8 cellular contexts compared by ENCODE assay signal in the genomic region with DNA sequence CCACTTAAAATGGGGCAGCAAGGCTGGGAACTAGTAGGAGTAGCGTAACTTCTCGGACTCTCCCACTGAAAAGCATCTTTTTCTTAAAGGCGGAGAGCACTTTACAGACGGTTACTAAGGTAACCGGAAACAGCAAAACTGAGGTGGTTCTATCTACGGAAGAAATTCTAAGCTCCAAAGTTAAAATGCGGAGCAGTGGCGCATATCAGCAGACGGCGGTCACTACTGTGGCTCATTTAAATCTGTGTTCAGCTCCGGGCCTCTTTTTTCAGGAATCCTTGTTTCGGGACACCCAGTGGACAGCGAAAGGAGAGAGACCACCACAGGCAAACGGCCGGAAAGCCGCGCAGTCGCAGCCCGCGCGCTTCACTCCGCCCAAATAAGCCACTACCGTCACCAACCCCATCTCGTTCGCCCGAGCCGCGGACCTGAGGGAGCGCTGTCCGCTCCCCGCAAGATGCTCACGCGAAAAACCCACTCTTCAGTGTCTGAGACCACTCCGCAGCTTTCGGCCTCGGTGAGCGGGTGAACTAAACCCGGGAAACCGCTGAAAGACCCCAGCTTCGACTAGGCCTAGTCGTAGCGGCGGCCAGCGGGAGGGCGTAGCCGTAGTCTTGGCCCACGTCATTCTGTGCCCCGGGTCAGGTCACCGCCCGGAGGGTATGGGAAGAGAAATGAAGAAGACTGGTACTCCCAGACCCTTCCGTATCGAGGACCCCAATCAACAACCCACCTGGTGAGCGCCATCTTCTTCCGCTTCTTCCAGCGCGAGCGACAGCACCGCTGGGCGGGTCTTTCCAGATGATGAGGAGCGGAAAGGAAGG. TPM values are rescaled to one million over a fixed set of nuclear protein-coding genes. Genes with fewer than 3 reads are reported as not detected.
A peak's percentile ranks its signal among the peaks of the same experiment; 100 is the strongest.
DNase-seq lines count a peak whose midpoint lies in the region; FAIRE-seq and TF ChIP-seq lines count a peak whose summit lies in the region.

Gene SNW1, minus strand, starts transcription at position 776 of the 824 bp plus-strand sequence. Its CDS starts 29 bp downstream, at position 747.

- peak within 1 kb of the TSS; percentile 97 for H3K27ac Mint-ChIP-seq in HFFc6

- no peaks in the 10 kb centered on the region; the same call in none of the 2 replicates for H3K27me3 Mint-ChIP-seq in HFFc6 (ENCODE audit: insufficient read depth)

- TF ChIP-seq CTCF in HFFc6 (IDR thresholded peaks at IDR 0.05) (no peak; the same call in 1 of the 2 replicates), astrocyte of the cerebellum (IDR thresholded peaks at IDR 0.05; ENCODE audit: low read depth, low read length, missing control alignments) (no peak)

- peaks cover 12% of the 10 kb centered on the region for H3K36me3 Mint-ChIP-seq in HFFc6 (ENCODE audit: low read depth)

- peak within 1 kb of the TSS; percentile 98 for H3K4me3 Mint-ChIP-seq in HFFc6

- DNase-seq in GM12892 (ENCODE audit: insufficient read length) (peak; percentile 85), HFFc6 (peak; percentile 94), NAMALWA (ENCODE audit: low spot score) (peak; percentile 98), T1000 (lab: John Stamatoyannopoulos, UW) (peak; percentile 88), astrocyte of the cerebellum (ENCODE audit: low read depth) (peak; percentile 87), hippocampal formation (lab: John Stamatoyannopoulos, UW) (peak; percentile 51 to 90), retina (peak; percentile 96), GOT3 (lab: John Stamatoyannopoulos, UW) (no peak)

- peak within 1 kb of the TSS; percentile 89 for H3K4me3 ChIP-seq in astrocyte of the cerebellum (ENCODE audit: low read depth, low read length)

- peaks cover 37% of the 10 kb centered on the region for H3K4me1 Mint-ChIP-seq in HFFc6 (ENCODE audit: low read depth)

- peak; percentile 87 for TF ChIP-seq POLR2A in GM12892 (IDR thresholded peaks at IDR 0.05; ENCODE audit: low read depth, low read length)

- in situ Hi-C loops in astrocyte of the cerebellum (cut with HindIII; ENCODE audit: low sequenced_read_pairs), result no loop called here

- FAIRE-seq in GM12892 (lab: Jason Lieb, UNC), result peak; percentile 95

- no peaks in the 10 kb centered on the region for H3K9me3 Mint-ChIP-seq in HFFc6

RNA-seq across cellular contexts. Expression of gene SNW1, which starts in this region (rescaled TPM):
- polyA plus RNA-seq in GM12892 (2012; ENCODE audit: missing spikeins), result 61.6 TPM
- total RNA-seq in HFFc6 (2021; fragmentation: NEBNext Ultra II Directional; extraction: Animal tissue kit (Norgen Biotek cat#: 25700)), result 10 to 100 TPM; 63.5 to 86.4 (median 75.9) TPM
